ENCODE assay signal across 7 cellular contexts in the genomic region with DNA sequence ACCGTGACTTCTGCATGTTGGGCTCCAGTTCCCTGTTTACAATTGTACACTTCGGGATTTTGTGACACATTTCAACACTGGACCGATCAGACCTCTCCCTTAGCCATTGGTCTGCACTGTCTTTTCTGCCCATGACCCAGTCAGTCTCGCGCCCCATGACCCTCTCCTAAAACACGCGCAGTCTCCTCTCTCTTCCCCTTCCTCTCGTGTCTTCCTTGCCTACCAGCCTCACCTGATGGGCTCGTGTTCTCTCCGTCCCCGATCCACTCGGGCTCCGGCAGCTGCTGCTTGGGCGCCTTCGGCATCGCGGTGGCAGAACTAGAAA. TPM values are rescaled to one million over a fixed set of nuclear protein-coding genes. Genes with fewer than 3 reads are reported as not detected.
DNase-seq lines count a peak whose midpoint lies in the region; ATAC-seq and TF ChIP-seq lines count a peak whose summit lies in the region.

No MANE protein-coding gene starts in this region.

- H3K4me3 ChIP-seq in rectal smooth muscle tissue (ENCODE audit: low read length) = peak overlapping the region; percentile 95

- DNase-seq in SW480 (ENCODE audit: low spot score) (peak; percentile 16), foreskin keratinocyte (no peak), HT-29 (ENCODE audit: low spot score) (no peak), activated gamma-delta T cell treated with Interleukin-2 at 50 U/mL for 16 hours (no peak)

- ATAC-seq in GM18907 (IDR thresholded peaks at IDR 0.05; ENCODE audit: unreplicated experiment) (peak; percentile 21), HG02885 (IDR thresholded peaks at IDR 0.05; ENCODE audit: poor library complexity, unreplicated experiment) (peak; percentile 17), foreskin keratinocyte (peak; percentile 5)

- peak overlapping the region; percentile 74 for H3K9ac ChIP-seq in rectal smooth muscle tissue (ENCODE audit: low read length)

- H3K4me1 ChIP-seq in foreskin keratinocyte (no peaks in the 10 kb centered on the region), rectal smooth muscle tissue (ENCODE audit: control insufficient read depth, insufficient read depth, low read length) (peaks cover 13% of the 10 kb centered on the region)

- peaks cover 2% of the 10 kb centered on the region for H3K36me3 ChIP-seq in rectal smooth muscle tissue (ENCODE audit: control insufficient read depth, insufficient read depth, low read length)

- no peak for TF ChIP-seq CTCF in foreskin keratinocyte (conservative IDR thresholded peaks at IDR 0.05)

- H3K27ac ChIP-seq in foreskin keratinocyte (peak overlapping the region; percentile 57), rectal smooth muscle tissue (ENCODE audit: low read depth, low read length) (peak overlapping the region; percentile 94)

- H3K27me3 ChIP-seq in foreskin keratinocyte = no peaks in the 10 kb centered on the region
- H3K27me3 ChIP-seq in rectal smooth muscle tissue (ENCODE audit: control insufficient read depth, insufficient read depth, low read length) = no peaks in the 10 kb centered on the region

RNA-seq across cellular contexts. Expression of gene ABCF1, which starts 0.5 kb away (rescaled TPM):
- total RNA-seq in foreskin keratinocyte = 57.1 and 69.7 TPM in 2 replicates
- polyA plus RNA-seq in foreskin keratinocyte = 34.3 and 38.5 TPM in 2 replicates
- 57.3 and 73.4 TPM in 2 replicates for total RNA-seq in HT-29 (2014; rRNA removed; shearing (Covaris generic))

RNA-seq across cellular contexts. Expression of gene PRR3, which starts 13.6 kb away (rescaled TPM):
- total RNA-seq in foreskin keratinocyte = 5.7 and 6.3 TPM in 2 replicates
- 4.2 and 5.8 TPM in 2 replicates for polyA plus RNA-seq in foreskin keratinocyte
- 5.1 and 7.7 TPM in 2 replicates for total RNA-seq in HT-29 (2014; rRNA removed; shearing (Covaris generic))

RNA-seq across cellular contexts. Expression of gene GNL1, which starts 14.4 kb away (rescaled TPM):
- total RNA-seq in foreskin keratinocyte = 47.2 and 52.3 TPM in 2 replicates
- 57.2 and 62.7 TPM in 2 replicates for polyA plus RNA-seq in foreskin keratinocyte
- 72.9 and 73.4 TPM in 2 replicates for total RNA-seq in HT-29 (2014; rRNA removed; shearing (Covaris generic))

RNA-seq across cellular contexts. Expression of gene PPP1R10, which starts 46.3 kb away (rescaled TPM):
- total RNA-seq in foreskin keratinocyte = 41.5 and 42.6 TPM in 2 replicates
- polyA plus RNA-seq in foreskin keratinocyte = 13.8 and 14.6 TPM in 2 replicates
- total RNA-seq in HT-29 (2014; rRNA removed; shearing (Covaris generic)) = 50.3 and 51.5 TPM in 2 replicates

RNA-seq across cellular contexts. Expression of gene MRPS18B, which starts 46.9 kb away (rescaled TPM):
- total RNA-seq in foreskin keratinocyte = 61.5 and 64.8 TPM in 2 replicates
- polyA plus RNA-seq in foreskin keratinocyte = 67.4 and 71.8 TPM in 2 replicates
- 55.4 and 66.8 TPM in 2 replicates for total RNA-seq in HT-29 (2014; rRNA removed; shearing (Covaris generic))
